In genomic region chr1:200471739-200472138, GRCh38 we compare ENCODE assay signal across 13 cellular contexts.
"Had no signal": no experiment of that assay in that cellular context is flagged by ENCODE, and none has a peak within 500 bp of the region (broad histone marks: within the 10 kb centered on the region; RNA-seq: fewer than 3 reads in every experiment).

No MANE protein-coding gene starts in this region.

- H3K4me3 Mint-ChIP-seq: naive B cell had no signal

- H3K27ac Mint-ChIP-seq: naive B cell had no signal

- H3K27me3 ChIP-seq: pancreas, thyroid gland had no signal

- H3K9me3 ChIP-seq: esophagus muscularis mucosa, pancreas, thyroid gland had no signal

- H3K4me1 ChIP-seq: esophagus muscularis mucosa, pancreas, thyroid gland had no signal

- ATAC-seq: left lobe of liver, pancreas had no signal

- H3K27ac ChIP-seq: esophagus muscularis mucosa, pancreas, thyroid gland had no signal

- H3K4me3 ChIP-seq: esophagus muscularis mucosa, pancreas, thyroid gland had no signal

- DNase-seq: activated CD4-positive, alpha-beta T cell treated with anti-CD3 and anti-CD28 coated beads for 1 hour; activated naive CD4-positive, alpha-beta T cell treated with Interleukin-2 at 50 U/mL for 16 hours; cortex of kidney; effector CD4-positive, alpha-beta T cell; islet precursor cell; mammary epithelial cell; naive B cell; pancreas; stimulated activated CD4-positive, alpha-beta T cell treated with anti-CD3 and anti-CD28 coated beads, Interleukin-1b, Interleukin-23, amount 100 ng/mL, for 48 hours; SW 1271; thyroid gland had no signal

- H3K36me3 Mint-ChIP-seq: naive B cell had no signal

- H3K36me3 ChIP-seq: esophagus muscularis mucosa, pancreas, thyroid gland had no signal

- H3K9me3 Mint-ChIP-seq: naive B cell had no signal

- FAIRE-seq: pancreas had no signal
